ENCODE assay signal across 8 cellular contexts in the genomic region with DNA sequence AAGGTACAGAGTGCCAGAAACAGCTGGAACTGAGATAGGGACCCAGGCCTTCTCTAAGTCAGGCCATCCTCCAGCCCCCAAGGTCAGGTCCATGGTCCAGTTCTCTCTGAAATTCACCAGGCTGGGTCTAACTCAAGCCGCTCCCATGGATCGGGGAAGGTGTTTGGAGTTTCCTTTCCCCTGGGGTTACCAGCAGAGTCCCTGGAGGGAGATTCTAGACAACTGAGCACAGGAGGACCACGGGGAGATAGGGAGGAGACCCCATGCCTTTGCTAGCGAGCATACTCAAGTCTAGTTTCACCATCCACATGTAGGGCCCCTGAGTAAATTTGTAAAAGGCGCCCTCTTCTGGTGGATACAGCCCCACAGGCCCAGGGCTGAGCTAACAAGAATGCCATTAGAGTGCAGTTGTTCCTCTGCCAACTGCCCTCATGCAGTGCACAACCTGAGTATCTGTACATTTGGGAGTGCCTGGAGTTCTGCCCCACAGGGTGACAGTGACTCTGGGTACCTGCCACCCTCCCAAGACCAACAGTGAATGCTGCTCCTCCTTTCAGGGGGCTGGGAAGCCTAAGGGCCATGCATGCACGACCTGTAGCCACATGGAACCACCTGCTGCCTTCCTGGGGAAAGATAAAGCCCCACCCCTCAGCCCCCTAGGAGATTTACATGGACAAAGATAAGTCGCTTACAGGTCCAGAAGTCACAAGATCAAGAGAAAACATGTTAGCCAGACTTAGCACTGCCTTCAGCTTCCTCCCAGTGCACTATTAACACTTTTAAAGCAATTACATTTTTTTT.
DNase-seq lines count a peak whose midpoint lies in the region; ATAC-seq and TF ChIP-seq lines count a peak whose summit lies in the region.

No MANE protein-coding gene starts in this region.

- peaks cover 33% of the 10 kb centered on the region for H4K20me1 ChIP-seq in PC-9 (ENCODE audit: insufficient read depth)

- no peak overlapping the region for H4K91ac ChIP-seq in trophoblast cell (ENCODE audit: low read depth, low read length)

- H3K9me2 ChIP-seq in PC-9 (ENCODE audit: insufficient read depth) = no peaks in the 10 kb centered on the region

- WGBS in gastroesophageal sphincter (ENCODE audit: low coverage in 1 of 2), 2 donors = 58 to 60% methylated on average over 1 to 2 of the region's 7 CpGs
- no CpG with 5 or more reads among the region's 7 CpGs for WGBS in trophoblast cell (ENCODE audit: extremely low coverage, insufficient coverage, insufficient read length)

- CTCF ChIA-PET in PC-9 (lab: Charles Lee) = interaction anchor here (0.6 kb wide), 1 partner anchor 266 kb away, joined by 11 read pairs; no protein-coding TSS in a partner anchor

- TF ChIP-seq CTCF in PC-9 (conservative IDR thresholded peaks at IDR 0.05) (peak; percentile 78), gastroesophageal sphincter (IDR thresholded peaks at IDR 0.05) (peak in 3 of 4 experiments; percentile 66 to 88 (median 68))

- no peak overlapping the region for H2BK120ac ChIP-seq in trophoblast cell (ENCODE audit: insufficient read depth, low read length, poor library complexity)

- DNase-seq in NCI-H1105 treated with DMSO at 0.1 percent for 48 hours (lab: John Stamatoyannopoulos, UW) (peak; percentile 24), NCI-H1105 (lab: John Stamatoyannopoulos, UW) (no peak), PC-9 (peak; percentile 42 to 55), trophoblast cell (peak; percentile 76 to 81)
- DNase-seq in activated effector memory CD4-positive, alpha-beta T cell treated with anti-CD3 and anti-CD28 coated beads, Interleukin-2, amount 50 U/mL, for 16 hours = peak; percentile 82

- H3K4me2 ChIP-seq in PC-9 (no peak overlapping the region), trophoblast cell (ENCODE audit: low read length) (no peak overlapping the region)

- ATAC-seq in HG03159 (IDR thresholded peaks at IDR 0.05; ENCODE audit: unreplicated experiment) = peak; percentile 38
- peak; percentile 87 for ATAC-seq in gastroesophageal sphincter
- no peak for ATAC-seq in GM18502 (IDR thresholded peaks at IDR 0.05; ENCODE audit: poor library complexity, unreplicated experiment)

- no peak overlapping the region for H4K12ac ChIP-seq in trophoblast cell (ENCODE audit: low read depth, low read length)

- H3K79me2 ChIP-seq in PC-9 (ENCODE audit: low read depth) (peaks cover 30% of the 10 kb centered on the region), trophoblast cell (ENCODE audit: control insufficient read depth, insufficient read depth, low read length, poor library complexity) (peaks cover 3% of the 10 kb centered on the region)

- peaks cover 4% of the 10 kb centered on the region for H3F3A ChIP-seq in PC-9 (ENCODE audit: insufficient read depth, low read depth)

- no peak overlapping the region for H3K9ac ChIP-seq in trophoblast cell (ENCODE audit: low read length)

- H3K18ac ChIP-seq in trophoblast cell (ENCODE audit: low read length) = no peak overlapping the region

- H3K27ac ChIP-seq in PC-9 (no peak overlapping the region), gastroesophageal sphincter (no peak overlapping the region), trophoblast cell (ENCODE audit: low read depth, low read length) (no peak overlapping the region)

- no peak overlapping the region for H3K14ac ChIP-seq in trophoblast cell (ENCODE audit: low read length)

- TF ChIP-seq POLR2A in gastroesophageal sphincter (IDR thresholded peaks at IDR 0.05) = no peak

- H3K27me3 ChIP-seq in PC-9 (ENCODE audit: insufficient read depth, low read depth) (no peaks in the 10 kb centered on the region), gastroesophageal sphincter (no peaks in the 10 kb centered on the region), trophoblast cell (ENCODE audit: insufficient read depth, low read length) (no peaks in the 10 kb centered on the region)

- H2AFZ ChIP-seq in PC-9 (no peak overlapping the region), trophoblast cell (ENCODE audit: insufficient read depth, low read length, poor library complexity) (no peak overlapping the region)

- no TSS peak for BruUV-seq in PC-9 (replicated peaks; lab: Mats Ljungman, UMichigan)

- no peak overlapping the region for H4K8ac ChIP-seq in trophoblast cell (ENCODE audit: low read depth, low read length)

- TF ChIP-seq EP300 in gastroesophageal sphincter (IDR thresholded peaks at IDR 0.05) = no peak

- H2BK12ac ChIP-seq in trophoblast cell (ENCODE audit: low read length) = no peak overlapping the region

- H3K4me1 ChIP-seq in PC-9 (replicated peaks; ENCODE audit: insufficient read depth) = peaks cover 9% of the 10 kb centered on the region
- H3K4me1 ChIP-seq in gastroesophageal sphincter = peaks cover 0 to 7% (median 0%) of the 10 kb centered on the region in 3 donors
- peaks cover 9 to 17% of the 10 kb centered on the region in 2 experiments for H3K4me1 ChIP-seq in trophoblast cell (ENCODE audit: control insufficient read depth in 1 of 2, insufficient read depth in 2 of 2, low read length in 2 of 2)

- H3K36me3 ChIP-seq in PC-9 (ENCODE audit: low read depth) = no peaks in the 10 kb centered on the region
- H3K36me3 ChIP-seq in gastroesophageal sphincter = no peaks in the 10 kb centered on the region
- H3K36me3 ChIP-seq in trophoblast cell (ENCODE audit: control insufficient read depth in 1 of 2, insufficient read depth in 2 of 2, low read length in 2 of 2) = peaks cover 0 to 5% of the 10 kb centered on the region in 2 experiments

- no peaks in the 10 kb centered on the region for H3K9me3 ChIP-seq in PC-9 (ENCODE audit: insufficient read depth, low read depth)
- H3K9me3 ChIP-seq in gastroesophageal sphincter = no peaks in the 10 kb centered on the region
- peaks cover 3% of the 10 kb centered on the region for H3K9me3 ChIP-seq in trophoblast cell (ENCODE audit: insufficient read depth, low read depth, low read length)

- no peak overlapping the region for H3K4ac ChIP-seq in trophoblast cell (ENCODE audit: low read depth, low read length)

- POLR2A ChIA-PET in PC-9 (lab: Charles Lee; ENCODE audit: unreplicated experiment) = interaction anchor here (0.6 kb wide), 2 partner anchors 11 to 15 kb away, joined by 3 to 4 read pairs; no protein-coding TSS in a partner anchor

- H3K23ac ChIP-seq in trophoblast cell (ENCODE audit: low read length) = no peak overlapping the region

- H3K4me3 ChIP-seq in PC-9 = no peak overlapping the region
- no peak overlapping the region for H3K4me3 ChIP-seq in gastroesophageal sphincter
- no peak overlapping the region for H3K4me3 ChIP-seq in trophoblast cell (ENCODE audit: low read depth, low read length)

- no peak overlapping the region for H2BK5ac ChIP-seq in trophoblast cell (ENCODE audit: low read depth, low read length, poor library complexity)

- intact Hi-C loops in PC-9 (cut with micrococcal nuclease; ENCODE audit: unreplicated experiment) = no loop called here

- H3K79me1 ChIP-seq in trophoblast cell (ENCODE audit: low read length) = peaks cover 6% of the 10 kb centered on the region

- no peak overlapping the region for H2AK5ac ChIP-seq in trophoblast cell (ENCODE audit: low read length)
